15 cellular contexts compared by ENCODE assay signal in genomic region chr2:123732563-123732962, GRCh38.
"Had no signal": no experiment of that assay in that cellular context is flagged by ENCODE, and none has a peak within 500 bp of the region (broad histone marks: within the 10 kb centered on the region; RNA-seq: fewer than 3 reads in every experiment).

No MANE protein-coding gene starts in this region.

- H3K36me3 ChIP-seq: left ventricle myocardium inferior, sigmoid colon, spleen, suprapubic skin had no signal

- H3K27ac ChIP-seq: left ventricle myocardium inferior, parathyroid adenoma, sigmoid colon, spleen, suprapubic skin, VCaP had no signal

- H2AFZ ChIP-seq: parathyroid adenoma had no signal

- ATAC-seq: activated naive CD8-positive, alpha-beta T cell treated with anti-CD3 and anti-CD28 coated beads, Interleukin-2, amount 50 U/mL, for 24 hours; mucosa of descending colon; naive thymus-derived CD4-positive, alpha-beta T cell had no signal

- H3K27me3 ChIP-seq: sigmoid colon, spleen, suprapubic skin had no signal

- H3K4me1 ChIP-seq: left ventricle myocardium inferior, parathyroid adenoma, sigmoid colon, spleen, suprapubic skin had no signal

- H3K4me3 ChIP-seq: left ventricle myocardium inferior, mucosa of descending colon, sigmoid colon, spleen, suprapubic skin had no signal

- H3K79me2 ChIP-seq: parathyroid adenoma had no signal

- DNase-seq: activated CD4-positive, alpha-beta T cell treated with anti-CD3 and anti-CD28 coated beads for 1 hour; activated CD4-positive, alpha-beta T cell treated with anti-CD3 and anti-CD28 coated beads, Interleukin-2, amount 50 U/mL, for 48 hours; activated naive CD4-positive, alpha-beta T cell treated with anti-CD3 and anti-CD28 coated beads for 36 hours; activated naive CD8-positive, alpha-beta T cell treated with anti-CD3 and anti-CD28 coated beads, Interleukin-2, amount 50 U/mL, for 24 hours; activated T-cell treated with anti-CD3 and anti-CD28 coated beads, Interleukin-2, amount 50 U/mL, for 1 hour; aorta; erythroblast; left ventricle myocardium inferior; mucosa of descending colon; naive thymus-derived CD4-positive, alpha-beta T cell; sigmoid colon; spleen had no signal

- H3K9ac ChIP-seq: parathyroid adenoma had no signal

- H3K9me3 ChIP-seq: spleen, suprapubic skin had no signal
